Comparison of ENCODE assay signal across 8 cellular contexts in genomic region chr3:111338059-111338698, GRCh38.
DNase-seq lines count a peak whose midpoint lies in the region; TF ChIP-seq lines count a peak whose summit lies in the region.

No MANE protein-coding gene starts in this region.

- no peak for TF ChIP-seq POLR2A in sigmoid colon (IDR thresholded peaks at IDR 0.05)

- TF ChIP-seq EP300 in Ishikawa (IDR thresholded peaks at IDR 0.05; ENCODE audit: borderline replicate concordance): no peak
- TF ChIP-seq EP300 in sigmoid colon (IDR thresholded peaks at IDR 0.05): no peak

- TF ChIP-seq RAD21 in Ishikawa (IDR thresholded peaks at IDR 0.05; ENCODE audit: low read depth): peak; percentile 97

- DNase-seq in activated T-cell treated with anti-CD3 and anti-CD28 coated beads for 1 hour (ENCODE audit: low read depth) (peak; percentile 19), SKM-1 (lab: John Stamatoyannopoulos, UW; ENCODE audit: unreplicated experiment) (peak; percentile 10), brain pericyte (ENCODE audit: low read depth, low spot score) (peak; percentile 50), left kidney (ENCODE audit: low read depth, low spot score) (peak; percentile 76), substantia nigra (lab: John Stamatoyannopoulos, UW) (peak in 26 of 49 donors; percentile 0 to 46 (median 8)), sigmoid colon (no peak)
- DNase-seq in activated T-cell treated with anti-CD3 and anti-CD28 coated beads, Interleukin-2, amount 50 U/mL, for 1 hour: no peak

- intact Hi-C loops in sigmoid colon (cut with DNase I): no loop called here

- H3K27ac ChIP-seq in substantia nigra (ENCODE audit: low read depth, low read length, poor library complexity, severe bottlenecking) (no peak overlapping the region), sigmoid colon (no peak overlapping the region)

- H3K27me3 ChIP-seq in sigmoid colon: no peaks in the 10 kb centered on the region

- peak in 2 of 4 experiments; percentile 22 to 23 for TF ChIP-seq CTCF in sigmoid colon (IDR thresholded peaks at IDR 0.05)

- no peaks in the 10 kb centered on the region for H3K9me3 ChIP-seq in sigmoid colon

- no peaks in the 10 kb centered on the region for H3K36me3 ChIP-seq in sigmoid colon

- no peaks in the 10 kb centered on the region for H3K4me1 ChIP-seq in sigmoid colon

- no peak overlapping the region for H3K4me3 ChIP-seq in sigmoid colon

- 70 to 76% methylated on average over 4 of the region's 4 CpGs for WGBS in sigmoid colon, 2 donors

TF ChIP-seq in Ishikawa, 13 proteins besides CTCF, POLR2A, EP300 and RAD21:
- TF ChIP-seq CEBPB (IDR thresholded peaks at IDR 0.05): peak; percentile 21; the same call in 1 of the 2 replicates
- TF ChIP-seq TAF1 (IDR thresholded peaks at IDR 0.05; ENCODE audit: low read depth): no peak
- TF ChIP-seq TEAD4 (IDR thresholded peaks at IDR 0.05): no peak
- TF ChIP-seq FOXM1 (IDR thresholded peaks at IDR 0.05; ENCODE audit: borderline replicate concordance, low read depth): no peak
- TF ChIP-seq CREB1 (IDR thresholded peaks at IDR 0.05; ENCODE audit: low read depth): no peak
- TF ChIP-seq YY1 (IDR thresholded peaks at IDR 0.05; ENCODE audit: low read depth): no peak

Comparison
In these comparisons a context has a peak if more than half of its experiments do, and no peak if none do; other contexts are left out.
1. DNase-seq: peak in activated T-cell treated with anti-CD3 and anti-CD28 coated beads for 1 hour (single experiment), SKM-1 (single experiment), brain pericyte (single experiment), left kidney (single experiment) and substantia nigra (26 of 49); none in activated T-cell treated with anti-CD3 and anti-CD28 coated beads, Interleukin-2, amount 50 U/mL, for 1 hour (single experiment) and sigmoid colon (single experiment).